Comparison of ENCODE assay signal across 20 cellular contexts in the genomic region with DNA sequence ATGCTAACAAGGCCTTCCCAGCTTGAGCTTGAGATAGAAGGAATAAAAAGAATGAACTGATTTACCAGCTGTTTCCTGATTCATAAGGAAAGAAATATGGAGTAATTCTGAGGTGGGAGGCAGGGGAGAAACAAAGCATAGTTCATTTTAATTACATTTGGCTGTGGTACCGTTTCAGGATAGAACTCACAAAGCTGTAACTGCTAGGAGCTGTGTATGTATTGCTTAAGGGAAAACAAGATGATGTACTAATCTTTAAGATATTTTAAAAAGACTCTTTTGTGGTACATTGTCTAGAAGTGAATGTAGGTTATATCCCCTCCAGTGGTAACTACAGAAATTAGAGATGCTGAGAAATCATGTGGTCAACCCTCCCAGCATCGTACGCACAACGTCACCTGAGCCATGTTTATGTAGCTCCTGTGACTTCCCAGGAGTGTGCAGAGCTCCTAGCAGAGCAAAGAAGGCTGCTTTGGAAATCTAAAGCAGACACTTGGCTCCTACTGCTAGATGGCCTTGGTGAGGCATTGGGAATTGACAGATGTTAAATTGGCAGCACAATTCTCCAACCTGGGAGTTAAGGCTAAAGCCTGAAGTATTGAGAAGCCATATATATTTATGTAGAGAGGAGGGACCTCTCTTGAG.
DNase-seq lines count a peak whose midpoint lies in the region; FAIRE-seq and TF ChIP-seq lines count a peak whose summit lies in the region.
"Had no signal": no experiment of that assay in that cellular context is flagged by ENCODE, and none has a peak within 500 bp of the region (broad histone marks: within the 10 kb centered on the region; RNA-seq: fewer than 3 reads in every experiment).

No MANE protein-coding gene starts in this region.

- CTCF ChIA-PET in GM10248 (lab: Yijun Ruan, JAX), result no interaction called here

- no peak overlapping the region for H3K4me3 ChIP-seq in choroid plexus epithelial cell (ENCODE audit: low read depth, low read length)
- H3K4me3 ChIP-seq: HAP-1 had no signal

- peaks cover 3% of the 10 kb centered on the region for H3K36me3 Mint-ChIP-seq in osteocyte (ENCODE audit: unreplicated experiment)
- H3K36me3 Mint-ChIP-seq: CD4-positive, alpha-beta memory T cell had no signal

- peak; percentile 71 for DNase-seq in EH (ENCODE audit: low read depth)
- DNase-seq in H4 (ENCODE audit: low spot score), result peak; percentile 8
- DNase-seq in choroid plexus epithelial cell (ENCODE audit: low read depth), result peak; percentile 21
- no peak for DNase-seq in osteocyte (ENCODE audit: extremely low spot score, unreplicated experiment)
- no peak for DNase-seq in NCI-H82 (lab: John Stamatoyannopoulos, UW)
- DNase-seq in GM10248 (ENCODE audit: extremely low spot score), result no peak
- no peak for DNase-seq in HTR-8/SVneo (ENCODE audit: insufficient read length, low spot score)
- no peak for DNase-seq in foreskin melanocyte
- DNase-seq: ACHN; CD4-positive, alpha-beta memory T cell; DMS79 treated with DMSO at 0.1 percent for 48 hours; GF-D8; Karpas-422; NCI-H187 treated with DMSO at 0.1 percent for 48 hours; NCI-H226; SIG-M5; SW 1271 had no signal

- no peaks in the 10 kb centered on the region for H3K9me3 Mint-ChIP-seq in osteocyte (ENCODE audit: unreplicated experiment)

- POLR2A ChIA-PET in GM10248 (lab: Yijun Ruan, JAX), result no interaction called here

- no peaks in the 10 kb centered on the region for H3K27me3 Mint-ChIP-seq in osteocyte (ENCODE audit: unreplicated experiment)

- H3K4me3 Mint-ChIP-seq in osteocyte (ENCODE audit: unreplicated experiment), result no peak overlapping the region
- H3K4me3 Mint-ChIP-seq: B cell; CD4-positive, alpha-beta memory T cell had no signal

- peaks cover 42% of the 10 kb centered on the region for H3K4me1 Mint-ChIP-seq in osteocyte (ENCODE audit: unreplicated experiment)
- H3K4me1 Mint-ChIP-seq: B cell; CD4-positive, alpha-beta memory T cell had no signal

- H3K27ac Mint-ChIP-seq in osteocyte (ENCODE audit: unreplicated experiment), result peak overlapping the region; percentile 71
- H3K27ac Mint-ChIP-seq: B cell; CD4-positive, alpha-beta memory T cell had no signal

- TF ChIP-seq CTCF in choroid plexus epithelial cell (conservative IDR thresholded peaks at IDR 0.05; ENCODE audit: low read depth, low read length) (no peak), osteocyte (IDR thresholded peaks at IDR 0.05) (no peak), GM10248 (IDR thresholded peaks at IDR 0.05; ENCODE audit: control extremely low read depth, extremely low read depth, low read depth, missing control alignments) (no peak)

- FAIRE-seq in HTR-8/SVneo (lab: Jason Lieb, UNC), result no peak
- FAIRE-seq: D721Med had no signal

Comparison
In these comparisons a context has a peak if more than half of its experiments do, and no peak if none do; other contexts are left out.
1. DNase-seq: peak in EH (single experiment), H4 (single experiment) and choroid plexus epithelial cell (single experiment); none in osteocyte (single experiment), NCI-H82 (single experiment), GM10248 (single experiment), HTR-8/SVneo (single experiment) and foreskin melanocyte (single experiment).